In genomic region chr5:14739961-14740360, GRCh38 we compare ENCODE assay signal across 22 cellular contexts.
DNase-seq lines count a peak whose midpoint lies in the region; ATAC-seq and TF ChIP-seq lines count a peak whose summit lies in the region.
"Had no signal": no experiment of that assay in that cellular context is flagged by ENCODE, and none has a peak within 500 bp of the region (broad histone marks: within the 10 kb centered on the region; RNA-seq: fewer than 3 reads in every experiment).

No MANE protein-coding gene starts in this region.

- H3K9ac ChIP-seq in Karpas-422 (ENCODE audit: low read length), result no peak overlapping the region

- H3K4me3 ChIP-seq in H7 (ENCODE audit: insufficient read depth, low read depth, low read length) (no peak overlapping the region), thoracic aorta (no peak overlapping the region), Karpas-422 (ENCODE audit: low read length) (no peak overlapping the region)
- H3K4me3 ChIP-seq: dorsolateral prefrontal cortex, right lobe of liver, stomach, tibial nerve had no signal

- H3K4me1 ChIP-seq in thoracic aorta (ENCODE audit: control insufficient read depth in 1 of 2, low read depth in 2 of 2) (peaks cover 34 to 67% of the 10 kb centered on the region in 2 donors), Karpas-422 (ENCODE audit: low read length) (no peaks in the 10 kb centered on the region)
- H3K4me1 ChIP-seq: stomach had no signal

- DNase-seq in H7, result peak; percentile 54
- no peak for DNase-seq in RWPE1 (ENCODE audit: low spot score)
- DNase-seq in epithelial cell of prostate (ENCODE audit: low read depth, low spot score), result no peak
- DNase-seq in thoracic aorta (ENCODE audit: low spot score), result no peak
- DNase-seq in COLO668 (lab: John Stamatoyannopoulos, UW; ENCODE audit: unreplicated experiment), result no peak
- DNase-seq in A172 (ENCODE audit: low spot score), result no peak
- DNase-seq in Karpas-422, result no peak
- DNase-seq: activated gamma-delta T cell treated with Interleukin-2 at 50 U/mL for 16 hours; activated T-cell treated with anti-CD3 and anti-CD28 coated beads, Interleukin-2, amount 50 U/mL, for 4 hours; CD4-positive, CD25-positive, alpha-beta regulatory T cell; DMS79 treated with DMSO at 0.1 percent for 48 hours; dorsolateral prefrontal cortex; GF-D8; NCI-H1092 treated with DMSO at 0.1 percent for 48 hours; NCI-H187; NCI-H2171; NCI-H510A; right lobe of liver; RPMI8226; stimulated activated CD4-positive, alpha-beta T cell treated with anti-CD3 and anti-CD28 coated beads, Interleukin-4, amount 100 ng/mL, for 1 hour; stomach had no signal

- H3K4me2 ChIP-seq in Karpas-422 (ENCODE audit: low read depth, low read length, poor library complexity, severe bottlenecking), result no peak overlapping the region

- ATAC-seq in thoracic aorta (ENCODE audit: insufficient number of reproducible peaks, low FRiP score, low read depth), result no peak
- ATAC-seq: activated T-cell treated with anti-CD3 and anti-CD28 coated beads, Interleukin-2, amount 50 U/mL, for 4 hours had no signal

- no peaks in the 10 kb centered on the region for H3K9me2 ChIP-seq in Karpas-422 (replicated peaks; ENCODE audit: insufficient read depth, low read length)

- POLR2A ChIA-PET in RWPE1 (lab: Yijun Ruan, JAX; ENCODE audit: low non-redundant PET), result no interaction called here

- H3K36me3 ChIP-seq in H7 (replicated peaks; ENCODE audit: control insufficient read depth, insufficient read depth, low read length) (no peaks in the 10 kb centered on the region), thoracic aorta (peaks cover 22% of the 10 kb centered on the region), Karpas-422 (ENCODE audit: insufficient read depth, low read length) (no peaks in the 10 kb centered on the region)

- TF ChIP-seq CTCF in RWPE1 (conservative IDR thresholded peaks at IDR 0.05; ENCODE audit: low read depth) (no peak), thoracic aorta (IDR thresholded peaks at IDR 0.05) (no peak)

- H3K27ac ChIP-seq in RWPE1 (peak overlapping the region; percentile 73), epithelial cell of prostate (peak overlapping the region; percentile 56), thoracic aorta (peak overlapping the region; percentile 59 to 66), Karpas-422 (ENCODE audit: low read length) (no peak overlapping the region)
- H3K27ac ChIP-seq: right lobe of liver, stomach had no signal

- no peaks in the 10 kb centered on the region for H3K9me3 ChIP-seq in thoracic aorta
- H3K9me3 ChIP-seq in Karpas-422 (ENCODE audit: low read length), result no peaks in the 10 kb centered on the region
- H3K9me3 ChIP-seq: right lobe of liver, stomach, tibial nerve had no signal

- H3K27me3 ChIP-seq in H7 (ENCODE audit: control insufficient read depth, insufficient read depth, low read length) (no peaks in the 10 kb centered on the region), thoracic aorta (replicated peaks; ENCODE audit: insufficient read depth) (no peaks in the 10 kb centered on the region), Karpas-422 (ENCODE audit: low read length) (no peaks in the 10 kb centered on the region)
- H3K27me3 ChIP-seq: dorsolateral prefrontal cortex, right lobe of liver, stomach, tibial nerve had no signal

- H3K79me2 ChIP-seq in Karpas-422 (ENCODE audit: low read length), result no peaks in the 10 kb centered on the region

- H4K20me1 ChIP-seq in Karpas-422 (ENCODE audit: insufficient read depth, low read depth, low read length), result no peaks in the 10 kb centered on the region

- CTCF ChIA-PET in RWPE1 (lab: Yijun Ruan, JAX), result interaction anchor here (0.6 kb wide), 2 partner anchors 136 to 263 kb away, joined by 3 to 4 read pairs; no protein-coding TSS in a partner anchor

- H2AFZ ChIP-seq in Karpas-422 (ENCODE audit: low read length), result no peak overlapping the region
